15 cellular contexts compared by ENCODE assay signal in genomic region chr1:53545663-53546408, GRCh38.
DNase-seq lines count a peak whose midpoint lies in the region; ATAC-seq and TF ChIP-seq lines count a peak whose summit lies in the region.
"Had no signal": no experiment of that assay in that cellular context is flagged by ENCODE, and none has a peak within 500 bp of the region (broad histone marks: within the 10 kb centered on the region; RNA-seq: fewer than 3 reads in every experiment).

No MANE protein-coding gene starts in this region.

- H3K9me3 ChIP-seq in right atrium auricular region (no peaks in the 10 kb centered on the region), Peyer's patch (no peaks in the 10 kb centered on the region), left lung (no peaks in the 10 kb centered on the region), uterus (no peaks in the 10 kb centered on the region)
- H3K9me3 ChIP-seq in effector memory CD4-positive, alpha-beta T cell (ENCODE audit: control insufficient read depth, low read length): no peaks in the 10 kb centered on the region

- DNase-seq in Right ventricle myocardium inferior (ENCODE audit: missing footprints) (peak; percentile 55), right atrium auricular region (ENCODE audit: low spot score) (no peak), Peyer's patch (peak in 2 of 3 donors; percentile 25 to 26), left lung (peak; percentile 21 to 61), uterus (peak; percentile 4 to 6), activated gamma-delta T cell (lab: John Stamatoyannopoulos, UW) (no peak)
- DNase-seq in stimulated activated CD4-positive, alpha-beta T cell treated with anti-CD3 and anti-CD28 coated beads, Interleukin-2, amount 100 ng/mL, for 24 hours: no peak
- no peak for DNase-seq in effector memory CD4-positive, alpha-beta T cell
- DNase-seq: activated CD4-positive, alpha-beta T cell treated with anti-CD3 and anti-CD28 coated beads, Interleukin-2, amount 50 U/mL, for 4 hours; DMS79 treated with DMSO at 0.1 percent for 48 hours; hypothalamus; stimulated activated CD4-positive, alpha-beta T cell treated with anti-CD3 and anti-CD28 coated beads, Interleukin-4, amount 100 ng/mL, for 4 hours; stimulated activated naive CD8-positive, alpha-beta T cell treated with anti-CD3 and anti-CD28 coated beads, Interleukin-15, Interleukin-2, amounts not matched to agents 100 U/mL and 50 U/mL, for 24 hours had no signal

- TF ChIP-seq CTCF in right atrium auricular region (IDR thresholded peaks at IDR 0.05) (no peak), Peyer's patch (IDR thresholded peaks at IDR 0.05) (no peak), left lung (IDR thresholded peaks at IDR 0.05) (no peak), uterus (IDR thresholded peaks at IDR 0.05) (no peak)

- H3K27ac ChIP-seq in right atrium auricular region: no peak overlapping the region
- no peak overlapping the region for H3K27ac ChIP-seq in Peyer's patch
- H3K27ac ChIP-seq in left lung: no peak overlapping the region
- H3K27ac ChIP-seq in uterus: no peak overlapping the region
- no peak overlapping the region for H3K27ac ChIP-seq in effector memory CD4-positive, alpha-beta T cell (ENCODE audit: insufficient read depth, low read length, poor library complexity, severe bottlenecking)
- H3K27ac ChIP-seq: cardiac muscle cell had no signal

- TF ChIP-seq POLR2A in Peyer's patch (IDR thresholded peaks at IDR 0.05) (no peak), uterus (IDR thresholded peaks at IDR 0.05) (no peak)

- peaks cover 0 to 9% of the 10 kb centered on the region in 2 donors for H3K4me1 ChIP-seq in right atrium auricular region
- no peaks in the 10 kb centered on the region for H3K4me1 ChIP-seq in Peyer's patch
- H3K4me1 ChIP-seq in left lung: peaks cover 9 to 14% of the 10 kb centered on the region in 2 donors
- no peaks in the 10 kb centered on the region for H3K4me1 ChIP-seq in uterus
- no peaks in the 10 kb centered on the region for H3K4me1 ChIP-seq in effector memory CD4-positive, alpha-beta T cell (ENCODE audit: control insufficient read depth, insufficient read depth, low read length, poor library complexity, severe bottlenecking)

- H3K4me3 ChIP-seq in right atrium auricular region (no peak overlapping the region), Peyer's patch (no peak overlapping the region), left lung (no peak overlapping the region), uterus (no peak overlapping the region)
- no peak overlapping the region for H3K4me3 ChIP-seq in effector memory CD4-positive, alpha-beta T cell (ENCODE audit: insufficient read depth, low read depth, low read length, poor library complexity, severe bottlenecking)
- H3K4me3 ChIP-seq: cardiac muscle cell, GM12878 had no signal

- H3K27me3 ChIP-seq in right atrium auricular region (no peaks in the 10 kb centered on the region), Peyer's patch (no peaks in the 10 kb centered on the region), left lung (peaks cover 0 to 4% of the 10 kb centered on the region in 2 donors), uterus (no peaks in the 10 kb centered on the region)
- no peaks in the 10 kb centered on the region for H3K27me3 ChIP-seq in effector memory CD4-positive, alpha-beta T cell (replicated peaks; ENCODE audit: control insufficient read depth, insufficient read depth, low read length, poor library complexity, severe bottlenecking)
- H3K27me3 ChIP-seq: cardiac muscle cell had no signal

- intact Hi-C loops in Right ventricle myocardium inferior (cut with DNase I): no loop called here
- intact Hi-C loops in left lung (cut with DNase I): no loop called here
- intact Hi-C loops in uterus (cut with DNase I; ENCODE audit: low total_unique reads): no loop called here

- no peak for ATAC-seq in Right ventricle myocardium inferior
- no peak for ATAC-seq in left lung
- ATAC-seq: GM12878; stimulated activated naive CD8-positive, alpha-beta T cell treated with anti-CD3 and anti-CD28 coated beads, Interleukin-15, Interleukin-2, amounts not matched to agents 100 U/mL and 50 U/mL, for 24 hours had no signal

- H3K36me3 ChIP-seq in right atrium auricular region (no peaks in the 10 kb centered on the region), Peyer's patch (no peaks in the 10 kb centered on the region), left lung (no peaks in the 10 kb centered on the region), uterus (no peaks in the 10 kb centered on the region)
- H3K36me3 ChIP-seq in effector memory CD4-positive, alpha-beta T cell (ENCODE audit: control insufficient read depth, insufficient read depth, low read length): no peaks in the 10 kb centered on the region
- H3K36me3 ChIP-seq: cardiac muscle cell had no signal

Comparison
In these comparisons a context has a peak if more than half of its experiments do, and no peak if none do; other contexts are left out.
1. DNase-seq: peak in Right ventricle myocardium inferior (single experiment), Peyer's patch (2 of 3), left lung (2 of 2) and uterus (2 of 2); none in right atrium auricular region (single experiment), stimulated activated CD4-positive, alpha-beta T cell treated with anti-CD3 and anti-CD28 coated beads, Interleukin-2, amount 100 ng/mL, for 24 hours (0 of 2), activated gamma-delta T cell (single experiment) and effector memory CD4-positive, alpha-beta T cell (0 of 3).